8 cellular contexts compared by ENCODE assay signal in the genomic region with DNA sequence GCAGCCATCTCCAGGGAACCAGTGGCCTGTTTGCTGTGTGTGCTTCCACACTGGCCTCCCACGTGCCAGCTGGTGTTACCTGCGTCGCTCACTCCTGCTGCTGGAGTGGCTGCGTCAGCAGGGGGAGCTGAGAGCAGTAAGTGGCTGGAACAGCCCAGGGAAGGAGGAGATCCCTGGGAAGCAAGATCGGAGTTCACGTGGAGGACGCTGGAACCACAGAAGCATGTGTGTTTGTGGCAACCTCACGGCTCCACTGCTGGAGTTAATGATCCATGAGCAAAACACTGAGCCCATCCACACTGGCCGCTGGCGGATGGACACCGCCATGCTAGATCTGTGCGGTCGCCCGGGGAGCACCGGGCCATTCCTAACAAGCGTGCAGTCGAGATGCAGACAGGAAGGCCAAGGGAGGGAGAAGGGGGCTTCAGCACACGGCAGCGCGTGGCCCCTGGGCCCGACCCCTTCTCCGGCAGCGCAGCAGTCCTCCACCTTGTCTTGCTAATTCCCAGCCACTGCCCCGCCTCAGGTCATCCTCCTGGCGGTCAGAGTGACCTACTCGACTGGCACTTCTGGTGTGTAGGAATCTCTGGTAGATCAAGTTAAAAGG.
DNase-seq lines count a peak whose midpoint lies in the region; ATAC-seq and TF ChIP-seq lines count a peak whose summit lies in the region.

No MANE protein-coding gene starts in this region.

- no peak overlapping the region for H3K27ac Mint-ChIP-seq in neural crest cell (ENCODE audit: unreplicated experiment)
- no peak overlapping the region for H3K27ac Mint-ChIP-seq in activated CD4-positive, alpha-beta memory T cell treated with anti-CD3 and anti-CD28 coated beads for 36 hours
- no peak overlapping the region for H3K27ac Mint-ChIP-seq in CD8-positive, alpha-beta T cell

- H3K4me1 ChIP-seq in CD8-positive, alpha-beta T cell (ENCODE audit: insufficient read depth, low read length) = no peaks in the 10 kb centered on the region

- H3K4me3 ChIP-seq in epithelial cell of esophagus (ENCODE audit: low read length) = no peak overlapping the region
- no peak overlapping the region for H3K4me3 ChIP-seq in CD8-positive, alpha-beta T cell (ENCODE audit: low read depth, low read length)

- TF ChIP-seq CTCF in epithelial cell of esophagus (IDR thresholded peaks at IDR 0.05; ENCODE audit: insufficient read depth, low read depth, low read length, missing control alignments) (peak; percentile 57), neural crest cell (conservative IDR thresholded peaks at IDR 0.05) (peak; percentile 35)
- no peak for TF ChIP-seq CTCF in CD8-positive, alpha-beta T cell (IDR thresholded peaks at IDR 0.05)

- H3K27ac ChIP-seq in CD8-positive, alpha-beta T cell (ENCODE audit: low read depth, low read length) = no peak overlapping the region

- POLR2A ChIA-PET in activated CD4-positive, alpha-beta memory T cell treated with anti-CD3 and anti-CD28 coated beads for 36 hours (lab: Charles Lee) = no interaction called here
- POLR2A ChIA-PET in CD8-positive, alpha-beta T cell (lab: Charles Lee) = no interaction called here

- H3K27me3 Mint-ChIP-seq in neural crest cell (ENCODE audit: low read depth) = no peaks in the 10 kb centered on the region
- no peaks in the 10 kb centered on the region for H3K27me3 Mint-ChIP-seq in activated CD4-positive, alpha-beta memory T cell treated with anti-CD3 and anti-CD28 coated beads for 36 hours
- peaks cover 2% of the 10 kb centered on the region for H3K27me3 Mint-ChIP-seq in CD8-positive, alpha-beta T cell (ENCODE audit: low read depth)

- no peaks in the 10 kb centered on the region for H3K36me3 ChIP-seq in CD8-positive, alpha-beta T cell (ENCODE audit: insufficient read depth, low read length)

- DNase-seq in DMS153 (lab: John Stamatoyannopoulos, UW) (peak; percentile 75), NCI-H510A (lab: John Stamatoyannopoulos, UW) (peak; percentile 71), epithelial cell of esophagus (ENCODE audit: low read depth) (peak; percentile 62), neural crest cell (ENCODE audit: low read depth, low spot score) (peak; percentile 15), DMS79 (lab: John Stamatoyannopoulos, UW) (no peak), mesenteric fat pad (ENCODE audit: low spot score) (no peak)
- no peak for DNase-seq in activated CD4-positive, alpha-beta memory T cell treated with anti-CD3 and anti-CD28 coated beads for 36 hours
- DNase-seq in CD8-positive, alpha-beta T cell = no peak

- peaks cover 6% of the 10 kb centered on the region for H3K36me3 Mint-ChIP-seq in neural crest cell (ENCODE audit: low read depth)
- no peaks in the 10 kb centered on the region for H3K36me3 Mint-ChIP-seq in activated CD4-positive, alpha-beta memory T cell treated with anti-CD3 and anti-CD28 coated beads for 36 hours
- H3K36me3 Mint-ChIP-seq in CD8-positive, alpha-beta T cell = no peaks in the 10 kb centered on the region

- intact Hi-C loops in activated CD4-positive, alpha-beta memory T cell treated with anti-CD3 and anti-CD28 coated beads for 36 hours (cut with micrococcal nuclease) = no loop called here
- intact Hi-C loops in CD8-positive, alpha-beta T cell (cut with DNase I, micrococcal nuclease) = loop anchor here in 1 of 2 experiments (2.0 kb wide), 1 partner anchor 50 kb away; no protein-coding TSS in a partner anchor

- H3K27me3 ChIP-seq in CD8-positive, alpha-beta T cell (ENCODE audit: insufficient read depth, low read length) = no peaks in the 10 kb centered on the region

- no peaks in the 10 kb centered on the region for H3K4me1 Mint-ChIP-seq in neural crest cell
- no peaks in the 10 kb centered on the region for H3K4me1 Mint-ChIP-seq in activated CD4-positive, alpha-beta memory T cell treated with anti-CD3 and anti-CD28 coated beads for 36 hours (ENCODE audit: low read depth)
- no peaks in the 10 kb centered on the region for H3K4me1 Mint-ChIP-seq in CD8-positive, alpha-beta T cell (ENCODE audit: low read depth)

- no peaks in the 10 kb centered on the region for H3K9me3 ChIP-seq in CD8-positive, alpha-beta T cell (ENCODE audit: low read length)

- CTCF ChIA-PET in activated CD4-positive, alpha-beta memory T cell treated with anti-CD3 and anti-CD28 coated beads for 36 hours (lab: Charles Lee) = no interaction called here
- CTCF ChIA-PET in CD8-positive, alpha-beta T cell (lab: Charles Lee) = no interaction called here

- no peak for ATAC-seq in CD8-positive, alpha-beta T cell

- peaks cover 10% of the 10 kb centered on the region for H3K9me3 Mint-ChIP-seq in neural crest cell
- no peaks in the 10 kb centered on the region for H3K9me3 Mint-ChIP-seq in activated CD4-positive, alpha-beta memory T cell treated with anti-CD3 and anti-CD28 coated beads for 36 hours
- H3K9me3 Mint-ChIP-seq in CD8-positive, alpha-beta T cell = peaks cover 3% of the 10 kb centered on the region

- H3K4me3 Mint-ChIP-seq in neural crest cell = no peak overlapping the region
- no peak overlapping the region for H3K4me3 Mint-ChIP-seq in activated CD4-positive, alpha-beta memory T cell treated with anti-CD3 and anti-CD28 coated beads for 36 hours
- no peak overlapping the region for H3K4me3 Mint-ChIP-seq in CD8-positive, alpha-beta T cell

Comparison
In these comparisons a context has a peak if more than half of its experiments do, and no peak if none do; other contexts are left out.
1. DNase-seq: peak in DMS153 (single experiment), NCI-H510A (single experiment), epithelial cell of esophagus (single experiment) and neural crest cell (single experiment); none in activated CD4-positive, alpha-beta memory T cell treated with anti-CD3 and anti-CD28 coated beads for 36 hours (single experiment), CD8-positive, alpha-beta T cell (0 of 7), DMS79 (single experiment) and mesenteric fat pad (single experiment).